In the genomic region with DNA sequence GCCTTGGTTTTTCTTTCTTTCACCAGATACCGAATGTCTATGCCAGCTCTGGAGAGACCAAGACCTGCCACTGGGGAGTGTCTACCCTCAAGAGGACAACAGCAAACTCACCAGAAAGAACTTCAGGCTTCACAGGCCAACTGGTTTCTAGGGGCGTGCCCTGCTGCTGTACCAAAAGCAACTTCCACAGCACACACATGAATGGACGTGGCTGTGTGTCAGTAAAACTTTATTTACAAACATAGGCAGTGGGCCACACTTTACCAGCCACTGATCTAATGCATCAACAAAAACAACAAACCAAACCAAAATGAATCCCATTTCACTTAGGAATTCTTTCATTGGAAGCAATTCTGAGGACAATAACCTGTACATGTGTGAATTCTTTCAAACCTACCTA, we compare ENCODE assay signal across 35 cellular contexts. TPM values are rescaled to one million over a fixed set of nuclear protein-coding genes. Genes with fewer than 3 reads are reported as not detected.
"Had no signal": no experiment of that assay in that cellular context is flagged by ENCODE, and none has a peak within 500 bp of the region (broad histone marks: within the 10 kb centered on the region; RNA-seq: fewer than 3 reads in every experiment).

No MANE protein-coding gene starts in this region.

- H3K4me3 ChIP-seq: body of pancreas, breast epithelium, MG63, Peyer's patch, SJSA1 had no signal

- H3K9me3 Mint-ChIP-seq: activated CD4-positive, alpha-beta T cell treated with anti-CD3 and anti-CD28 coated beads, Interleukin-2, amount 10 ng/mL, durations not matched to agents 7 days and 5 days; activated naive CD4-positive, alpha-beta T cell treated with anti-CD3 and anti-CD28 coated beads, Interleukin-2, amount 50 U/mL, for 24 hours; activated naive CD8-positive, alpha-beta T cell treated with anti-CD3 and anti-CD28 coated beads, Interleukin-2, amount 10 ng/mL, durations not matched to agents 7 days and 5 days; activated T-cell treated with anti-CD3 and anti-CD28 coated beads, Interleukin-2, amount 50 U/mL, for 24 hours; activated T-helper 2 cell treated with anti-CD3 and anti-CD28 coated beads, Interferon-gamma antibody, Interleukin-2, Interleukin-4, amounts not matched to agents 10 μg/mL and 5 μg/mL and 100 μg/mL, durations not matched to agents 14 hours and 24 hours and 36 hours; T-helper 1 cell treated with Interleukin-12 subunit alpha and Interleukin-12 subunit beta and Interleukin-4 antibody, amounts not matched to agents 30 μg/mL and 1 μg/mL, for 36 hours; T-helper 2 cell treated with Interferon-gamma antibody and Interleukin-4, amounts not matched to agents 5 μg/mL and 100 μg/mL, for 36 hours had no signal

- H3K4me2 ChIP-seq: SK-N-SH had no signal

- ATAC-seq: activated CD4-positive, alpha-beta T cell treated with anti-CD3 and anti-CD28 coated beads for 36 hours; activated CD4-positive, CD25-positive, alpha-beta regulatory T cell treated with anti-CD3 and anti-CD28 coated beads, Interleukin-2, amount 50 U/mL, for 24 hours; activated CD8-positive, alpha-beta T cell treated with anti-CD3 and anti-CD28 coated beads, Interleukin-2, amount 10 ng/mL, durations not matched to agents 7 days and 5 days; body of pancreas had no signal

- H3K27ac Mint-ChIP-seq: activated CD4-positive, alpha-beta T cell treated with anti-CD3 and anti-CD28 coated beads for 36 hours; activated CD4-positive, alpha-beta T cell treated with anti-CD3 and anti-CD28 coated beads, Interleukin-2, amount 10 ng/mL, durations not matched to agents 7 days and 5 days; activated CD8-positive, alpha-beta T cell treated with anti-CD3 and anti-CD28 coated beads, Interleukin-2, amount 10 ng/mL, durations not matched to agents 7 days and 5 days; activated naive CD4-positive, alpha-beta T cell treated with anti-CD3 and anti-CD28 coated beads, Interleukin-2, amount 50 U/mL, for 24 hours; activated naive CD8-positive, alpha-beta T cell treated with anti-CD3 and anti-CD28 coated beads, Interleukin-2, amount 10 ng/mL, durations not matched to agents 7 days and 5 days; activated T-cell treated with anti-CD3 and anti-CD28 coated beads, Interleukin-2, amount 50 U/mL, for 24 hours; activated T-helper 2 cell treated with anti-CD3 and anti-CD28 coated beads, Interferon-gamma antibody, Interleukin-2, Interleukin-4, amounts not matched to agents 10 μg/mL and 5 μg/mL and 100 μg/mL, durations not matched to agents 14 hours and 24 hours and 36 hours; T-helper 1 cell treated with Interleukin-12 subunit alpha and Interleukin-12 subunit beta and Interleukin-4 antibody, amounts not matched to agents 30 μg/mL and 1 μg/mL, for 36 hours; T-helper 2 cell treated with Interferon-gamma antibody and Interleukin-4, amounts not matched to agents 5 μg/mL and 100 μg/mL, for 36 hours had no signal

- H3K4me3 Mint-ChIP-seq: activated CD4-positive, alpha-beta T cell treated with anti-CD3 and anti-CD28 coated beads for 36 hours; activated CD4-positive, alpha-beta T cell treated with anti-CD3 and anti-CD28 coated beads, Interleukin-2, amount 10 ng/mL, durations not matched to agents 7 days and 5 days; activated CD8-positive, alpha-beta T cell treated with anti-CD3 and anti-CD28 coated beads, Interleukin-2, amount 10 ng/mL, durations not matched to agents 7 days and 5 days; activated naive CD4-positive, alpha-beta T cell treated with anti-CD3 and anti-CD28 coated beads, Interleukin-2, amount 50 U/mL, for 24 hours; activated naive CD8-positive, alpha-beta T cell treated with anti-CD3 and anti-CD28 coated beads, Interleukin-2, amount 10 ng/mL, durations not matched to agents 7 days and 5 days; activated T-cell treated with anti-CD3 and anti-CD28 coated beads, Interleukin-2, amount 50 U/mL, for 24 hours; T-helper 1 cell treated with Interleukin-12 subunit alpha and Interleukin-12 subunit beta and Interleukin-4 antibody, amounts not matched to agents 30 μg/mL and 1 μg/mL, for 36 hours; T-helper 2 cell treated with Interferon-gamma antibody and Interleukin-4, amounts not matched to agents 5 μg/mL and 100 μg/mL, for 36 hours had no signal

- H3K9me3 ChIP-seq: body of pancreas, breast epithelium, MG63, Peyer's patch, SJSA1, SK-N-SH had no signal

- FAIRE-seq: astrocyte, TTC549 had no signal

- H3K36me3 ChIP-seq: breast epithelium had no signal

- H3K4me1 ChIP-seq: body of pancreas, breast epithelium, Peyer's patch, SJSA1 had no signal

- H3K27me3 Mint-ChIP-seq: activated CD4-positive, alpha-beta T cell treated with anti-CD3 and anti-CD28 coated beads for 36 hours; activated CD4-positive, alpha-beta T cell treated with anti-CD3 and anti-CD28 coated beads, Interleukin-2, amount 10 ng/mL, durations not matched to agents 7 days and 5 days; activated naive CD4-positive, alpha-beta T cell treated with anti-CD3 and anti-CD28 coated beads, Interleukin-2, amount 50 U/mL, for 24 hours; activated naive CD8-positive, alpha-beta T cell treated with anti-CD3 and anti-CD28 coated beads, Interleukin-2, amount 10 ng/mL, durations not matched to agents 7 days and 5 days; activated T-cell treated with anti-CD3 and anti-CD28 coated beads, Interleukin-2, amount 50 U/mL, for 24 hours had no signal

- H3K4me1 Mint-ChIP-seq: activated CD4-positive, alpha-beta T cell treated with anti-CD3 and anti-CD28 coated beads for 36 hours; activated CD4-positive, alpha-beta T cell treated with anti-CD3 and anti-CD28 coated beads, Interleukin-2, amount 10 ng/mL, durations not matched to agents 7 days and 5 days; activated naive CD4-positive, alpha-beta T cell treated with anti-CD3 and anti-CD28 coated beads, Interleukin-2, amount 50 U/mL, for 24 hours; activated naive CD8-positive, alpha-beta T cell treated with anti-CD3 and anti-CD28 coated beads, Interleukin-2, amount 10 ng/mL, durations not matched to agents 7 days and 5 days had no signal

- DNase-seq: activated CD4-positive, alpha-beta T cell treated with anti-CD3 and anti-CD28 coated beads for 36 hours; activated CD4-positive, alpha-beta T cell treated with anti-CD3 and anti-CD28 coated beads, Interleukin-2, amount 10 ng/mL, durations not matched to agents 7 days and 5 days; activated CD4-positive, alpha-beta T cell treated with anti-CD3 and anti-CD28 coated beads, Interleukin-2, amount 50 U/mL, for 48 hours; activated CD8-positive, alpha-beta T cell treated with anti-CD3 and anti-CD28 coated beads, Interleukin-2, amount 10 ng/mL, durations not matched to agents 7 days and 5 days; activated gamma-delta T cell; activated naive CD4-positive, alpha-beta T cell treated with Interleukin-2 at 50 U/mL for 16 hours; activated naive CD8-positive, alpha-beta T cell treated with anti-CD3 and anti-CD28 coated beads, Interleukin-2, amount 10 ng/mL, durations not matched to agents 7 days and 5 days; activated T-cell treated with anti-CD3 and anti-CD28 coated beads, Interleukin-2, amount 50 U/mL, for 24 hours; body of pancreas; Kasumi-1; KG1; MG63; NCI-H1048; NCI-H1105 treated with DMSO at 0.1 percent for 48 hours; NCI-H1436; NCI-H1694 treated with DMSO at 0.1 percent for 48 hours; NCI-H2029; NCI-H345; NCI-H524 treated with DMSO at 0.1 percent for 48 hours; Peyer's patch; RPMI8226; SHP77 treated with DMSO at 0.1 percent for 48 hours; SK-N-SH had no signal

- H3K27me3 ChIP-seq: body of pancreas, breast epithelium, MG63, Peyer's patch, SJSA1 had no signal

- H3K27ac ChIP-seq: body of pancreas, breast epithelium, Peyer's patch, SJSA1 had no signal

- H3K9ac ChIP-seq: SK-N-SH had no signal

RNA-seq across cellular contexts. Expression of a gene that starts 27.7 kb away (rescaled TPM):
- total RNA-seq: SJSA1 had no signal

RNA-seq across cellular contexts. Expression of a gene that starts 41.2 kb away (rescaled TPM):
- total RNA-seq: SJSA1 had no signal
- polyA plus RNA-seq: SK-N-SH had no signal

RNA-seq across cellular contexts. Expression of a gene that starts 51.3 kb away (rescaled TPM):
- total RNA-seq: activated CD4-positive, alpha-beta T cell treated with anti-CD3 and anti-CD28 coated beads for 36 hours; activated CD4-positive, alpha-beta T cell treated with anti-CD3 and anti-CD28 coated beads, Interleukin-2, amount 10 ng/mL, durations not matched to agents 7 days and 5 days; activated CD8-positive, alpha-beta T cell treated with anti-CD3 and anti-CD28 coated beads, Interleukin-2, amount 10 ng/mL, durations not matched to agents 7 days and 5 days; activated naive CD8-positive, alpha-beta T cell treated with anti-CD3 and anti-CD28 coated beads, Interleukin-2, amount 10 ng/mL, durations not matched to agents 7 days and 5 days; activated T-helper 2 cell treated with anti-CD3 and anti-CD28 coated beads, Interferon-gamma antibody, Interleukin-2, Interleukin-4, amounts not matched to agents 10 μg/mL and 5 μg/mL and 100 μg/mL, durations not matched to agents 14 hours and 24 hours and 36 hours; body of pancreas; breast epithelium; cardiac septum; NCI-H460; SJSA1 had no signal
- polyA plus RNA-seq: adipose tissue, SK-N-SH had no signal
